Comparison of ENCODE assay signal across 18 cellular contexts in the genomic region with DNA sequence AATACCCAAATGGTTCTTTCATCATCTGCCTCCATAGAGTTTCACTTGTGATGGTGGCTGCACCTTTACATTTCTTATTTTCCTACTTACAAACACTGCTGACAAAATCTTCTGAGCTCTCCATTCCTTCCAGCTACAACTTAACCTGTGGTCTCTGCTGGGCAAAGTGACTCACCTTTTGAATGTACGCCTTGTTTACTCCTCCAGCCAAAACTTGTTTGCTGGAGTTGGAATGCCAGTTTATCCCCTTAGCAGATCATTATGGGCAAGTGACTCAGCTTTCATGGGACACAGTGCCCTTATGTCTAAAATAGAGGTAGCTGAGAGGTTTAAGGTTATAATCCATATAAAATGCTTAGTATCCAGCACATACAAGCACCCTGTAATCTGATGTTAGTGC.
A peak's percentile ranks its signal among the peaks of the same experiment; 100 is the strongest.
DNase-seq lines count a peak whose midpoint lies in the region; ATAC-seq, FAIRE-seq and TF ChIP-seq lines count a peak whose summit lies in the region.
"Had no signal": no experiment of that assay in that cellular context is flagged by ENCODE, and none has a peak within 500 bp of the region (broad histone marks: within the 10 kb centered on the region; RNA-seq: fewer than 3 reads in every experiment).

No MANE protein-coding gene starts in this region.

- TF ChIP-seq RAD21 in A549 (conservative IDR thresholded peaks at IDR 0.05 in 1 of 2, IDR thresholded peaks at IDR 0.05 in 1 of 2), result no peak

- FAIRE-seq in A549 (lab: Jason Lieb, UNC), result no peak
- FAIRE-seq: H1 had no signal

- TF ChIP-seq CTCF in A549 (IDR thresholded peaks at IDR 0.05) (no peak), WERI-Rb-1 (IDR thresholded peaks at IDR 0.05; ENCODE audit: low read depth, low read length) (no peak)

- H3K4me2 ChIP-seq in A549, result peak overlapping the region; percentile 46

- TF ChIP-seq POLR2A in A549 (IDR thresholded peaks at IDR 0.05; ENCODE audit: low read length), result no peak

- DNase-seq in A549 (ENCODE audit: low read depth in 1 of 2, low spot score in 1 of 2), result peak in 1 of 2 experiments; percentile 29
- DNase-seq in H4 (ENCODE audit: low spot score), result peak; percentile 49
- peak; percentile 30 for DNase-seq in NCI-H226
- peak; percentile 5 for DNase-seq in glomerular visceral epithelial cell (ENCODE audit: extremely low spot score)
- no peak for DNase-seq in 8988T
- no peak for DNase-seq in activated gamma-delta T cell (lab: John Stamatoyannopoulos, UW)
- DNase-seq in WERI-Rb-1, result no peak
- DNase-seq: KBM-7, NCI-H1092, NCI-H2107, NCI-H2227 treated with DMSO at 0.1 percent for 48 hours, NCI-H524 treated with DMSO at 0.1 percent for 48 hours had no signal

- WGBS in A549 (ENCODE audit: missing lambda C conversion rate), result 0% methylated on average over 1 of the region's 1 CpG

- H3K9me3 ChIP-seq in A549 (no peaks in the 10 kb centered on the region), WERI-Rb-1 (ENCODE audit: severe bottlenecking) (no peaks in the 10 kb centered on the region)

- no peak for TF ChIP-seq EP300 in A549 (IDR thresholded peaks at IDR 0.05)

- ATAC-seq in A549 (peak in 1 of 2 experiments; percentile 69; a peak in 3 of 6 replicates), GM18909 (IDR thresholded peaks at IDR 0.05; ENCODE audit: poor library complexity, unreplicated experiment) (no peak)
- ATAC-seq: Panc1, Right ventricle myocardium inferior had no signal

- no peak overlapping the region for H3K27ac ChIP-seq in A549
- H3K27ac ChIP-seq in WERI-Rb-1, result no peak overlapping the region
- H3K27ac ChIP-seq: C4-2B, SK-N-MC had no signal

- CTCF ChIA-PET in A549 (lab: Yijun Ruan, JAX), result no interaction called here

- H3K4me1 ChIP-seq in A549, result peaks cover 12% of the 10 kb centered on the region; the same call in 2 of the 3 replicates

- H3K4me3 ChIP-seq in A549 (no peak overlapping the region), WERI-Rb-1 (ENCODE audit: low read depth, low read length) (no peak overlapping the region)
- H3K4me3 ChIP-seq: SK-N-MC had no signal

- no peaks in the 10 kb centered on the region for H3K27me3 ChIP-seq in WERI-Rb-1 (ENCODE audit: insufficient read depth, low read depth, severe bottlenecking)

- no peaks in the 10 kb centered on the region for H3K36me3 ChIP-seq in WERI-Rb-1

- POLR2A ChIA-PET in A549 (lab: Yijun Ruan, JAX), result no interaction called here

TF ChIP-seq in A549, 52 proteins besides CTCF, POLR2A, EP300 and RAD21:
- TF ChIP-seq JUNB (IDR thresholded peaks at IDR 0.05), result no peak
- TF ChIP-seq KDM5A (IDR thresholded peaks at IDR 0.05), result no peak
- no peak for TF ChIP-seq JUN (IDR thresholded peaks at IDR 0.05)
- TF ChIP-seq SREBF2 (IDR thresholded peaks at IDR 0.05), result no peak
- TF ChIP-seq, protein P1, sequence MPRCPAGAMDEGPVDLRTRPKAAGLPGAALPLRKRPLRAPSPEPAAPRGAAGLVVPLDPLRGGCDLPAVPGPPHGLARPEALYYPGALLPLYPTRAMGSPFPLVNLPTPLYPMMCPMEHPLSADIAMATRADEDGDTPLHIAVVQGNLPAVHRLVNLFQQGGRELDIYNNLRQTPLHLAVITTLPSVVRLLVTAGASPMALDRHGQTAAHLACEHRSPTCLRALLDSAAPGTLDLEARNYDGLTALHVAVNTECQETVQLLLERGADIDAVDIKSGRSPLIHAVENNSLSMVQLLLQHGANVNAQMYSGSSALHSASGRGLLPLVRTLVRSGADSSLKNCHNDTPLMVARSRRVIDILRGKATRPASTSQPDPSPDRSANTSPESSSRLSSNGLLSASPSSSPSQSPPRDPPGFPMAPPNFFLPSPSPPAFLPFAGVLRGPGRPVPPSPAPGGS (IDR thresholded peaks at IDR 0.05), result no peak
- TF ChIP-seq MAZ (IDR thresholded peaks at IDR 0.05; ENCODE audit: borderline replicate concordance, low read depth, low read length), result no peak
- TF ChIP-seq MAX (IDR thresholded peaks at IDR 0.05), result no peak
- TF ChIP-seq FOSB (CRISPR knock-in tag; IDR thresholded peaks at IDR 0.05), result no peak
- no peak for TF ChIP-seq EHF (CRISPR knock-in tag; IDR thresholded peaks at IDR 0.05)
- TF ChIP-seq USF2 (IDR thresholded peaks at IDR 0.05), result no peak
- no peak; the same call in 1 of the 2 replicates for TF ChIP-seq GATA3 (IDR thresholded peaks at IDR 0.05; ENCODE audit: borderline replicate concordance)
- TF ChIP-seq HOXA7 (CRISPR knock-in tag; IDR thresholded peaks at IDR 0.05), result no peak
- no peak for TF ChIP-seq MYC (IDR thresholded peaks at IDR 0.05; ENCODE audit: borderline replicate concordance, low read length)
- TF ChIP-seq SMC3 (IDR thresholded peaks at IDR 0.05), result no peak
- TF ChIP-seq, protein P2, sequence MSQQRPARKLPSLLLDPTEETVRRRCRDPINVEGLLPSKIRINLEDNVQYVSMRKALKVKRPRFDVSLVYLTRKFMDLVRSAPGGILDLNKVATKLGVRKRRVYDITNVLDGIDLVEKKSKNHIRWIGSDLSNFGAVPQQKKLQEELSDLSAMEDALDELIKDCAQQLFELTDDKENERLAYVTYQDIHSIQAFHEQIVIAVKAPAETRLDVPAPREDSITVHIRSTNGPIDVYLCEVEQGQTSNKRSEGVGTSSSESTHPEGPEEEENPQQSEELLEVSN (IDR thresholded peaks at IDR 0.05; ENCODE audit: borderline replicate concordance, low read depth), result no peak
- TF ChIP-seq REST (IDR thresholded peaks at IDR 0.05), result no peak
TF ChIP-seq in A549: peak in this region for 0.

Comparison
In these comparisons a context has a peak if more than half of its experiments do, and no peak if none do; other contexts are left out.
1. DNase-seq: peak in H4 (single experiment), NCI-H226 (single experiment) and glomerular visceral epithelial cell (single experiment); none in 8988T (single experiment), activated gamma-delta T cell (single experiment) and WERI-Rb-1 (single experiment).